In the genomic region with DNA sequence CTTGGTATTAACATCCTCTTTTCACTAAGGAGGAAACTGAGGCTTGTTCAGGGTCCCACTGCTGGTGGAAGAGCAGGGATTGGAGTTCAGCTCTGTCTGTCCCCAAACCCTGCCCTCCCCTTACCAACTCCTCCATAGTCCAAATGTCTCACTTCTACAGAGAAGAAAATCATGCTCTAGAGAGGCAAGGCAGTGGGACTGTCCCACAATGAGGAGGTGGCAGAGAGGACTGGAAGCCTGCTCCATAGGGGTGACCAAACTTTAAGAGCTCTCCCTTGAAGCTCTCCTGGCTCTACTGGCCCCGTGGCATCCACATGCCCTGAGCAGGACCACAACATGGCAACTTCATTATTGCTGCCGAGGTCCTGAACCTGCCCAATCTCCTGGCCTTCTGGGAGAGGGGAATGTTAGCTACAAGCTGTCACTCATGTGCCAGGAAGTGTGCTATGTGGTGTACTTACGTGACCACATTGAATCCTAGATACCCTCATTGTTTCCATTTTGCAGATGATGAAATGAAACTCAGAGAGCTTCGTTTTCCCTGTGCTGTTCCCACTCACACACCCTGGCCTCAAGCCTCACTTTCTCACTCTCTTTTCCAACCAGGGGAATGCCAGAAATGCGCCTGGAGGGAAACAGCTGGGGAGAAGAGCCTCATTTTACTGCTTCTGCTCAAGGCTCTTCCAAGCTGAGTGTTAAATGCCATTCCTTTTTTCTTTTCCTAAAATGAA, we compare ENCODE assay signal across 17 cellular contexts.
A peak's percentile ranks its signal among the peaks of the same experiment; 100 is the strongest.
DNase-seq lines count a peak whose midpoint lies in the region; ATAC-seq, FAIRE-seq and TF ChIP-seq lines count a peak whose summit lies in the region.
"Had no signal": no experiment of that assay in that cellular context is flagged by ENCODE, and none has a peak within 500 bp of the region (broad histone marks: within the 10 kb centered on the region; RNA-seq: fewer than 3 reads in every experiment).

No MANE protein-coding gene starts in this region.

- H3K9ac ChIP-seq in GM23248 (peak overlapping the region; percentile 53), keratinocyte (ENCODE audit: control insufficient read depth, extremely low read depth, insufficient read depth, low read length) (peak overlapping the region; percentile 44)
- H3K9ac ChIP-seq: BLaER1 treated with 17β-estradiol and CSF1 and Interleukin-3, amounts not matched to agents 10 nM and 100 nM had no signal

- ATAC-seq in mucosa of descending colon = no peak

- intact Hi-C loops in mucosa of descending colon (cut with DNase I, micrococcal nuclease) = no loop called here

- DNase-seq in AG04449 (ENCODE audit: low read depth, low spot score) (peak; percentile 44), GM23248 (peak; percentile 71), astrocyte of the hippocampus (ENCODE audit: low read depth, low spot score) (peak; percentile 48), keratinocyte (ENCODE audit: low read depth, low spot score) (peak; percentile 55), mucosa of descending colon (no peak), NCI-H1694 (lab: John Stamatoyannopoulos, UW) (no peak), T-helper 9 cell (no peak), middle frontal gyrus (ENCODE audit: extremely low spot score, low spot score) (no peak)
- DNase-seq: activated CD4-positive, CD25-positive, alpha-beta regulatory T cell treated with anti-CD3 and anti-CD28 coated beads, Interleukin-2, amount 50 U/mL, for 72 hours; cerebellar nuclear complex; GF-D8; KG1; NCI-H187; NCI-H82; stimulated activated CD8-positive, alpha-beta memory T cell treated with anti-CD3 and anti-CD28 coated beads, Interleukin-4, amount 100 ng/mL, for 48 hours had no signal

- in situ Hi-C loops in GM23248 (cut with MboI) = loop anchor here (10.0 to 25.0 kb wide), 2 partner anchors 316 to 964 kb away; no protein-coding TSS in a partner anchor

- H3K27me3 ChIP-seq in GM23248 (replicated peaks; ENCODE audit: insufficient read depth) (no peaks in the 10 kb centered on the region), keratinocyte (ENCODE audit: control insufficient read depth, extremely low read depth, insufficient read depth, low read length) (no peaks in the 10 kb centered on the region)
- H3K27me3 ChIP-seq: BLaER1 treated with 17β-estradiol and CSF1 and Interleukin-3, amounts not matched to agents 10 nM and 100 nM had no signal

- CTCF ChIA-PET in AG04449 (lab: Yijun Ruan, JAX) = interaction anchor here (0.7 to 12.6 kb wide), 6 partner anchors 7 to 320 kb away, joined by 3 to 101 read pairs (median 5); partner anchors contain the start of gene ZCCHC4

- no peaks in the 10 kb centered on the region for H3F3A ChIP-seq in GM23248 (ENCODE audit: insufficient read depth)

- H3K27ac ChIP-seq in GM23248 (peak overlapping the region; percentile 53), keratinocyte (ENCODE audit: control insufficient read depth, insufficient read depth, low read length) (peak overlapping the region; percentile 59)
- H3K27ac ChIP-seq: BLaER1 treated with 17β-estradiol and CSF1 and Interleukin-3, amounts not matched to agents 10 nM and 100 nM had no signal

- peak; percentile 81 for FAIRE-seq in keratinocyte (lab: Jason Lieb, UNC)
- FAIRE-seq: frontal cortex had no signal

- no peaks in the 10 kb centered on the region; the same call in 1 of the 2 replicates for H4K20me1 ChIP-seq in GM23248 (ENCODE audit: insufficient read depth)
- no peaks in the 10 kb centered on the region for H4K20me1 ChIP-seq in keratinocyte (ENCODE audit: control insufficient read depth, extremely low read depth, insufficient read depth, low read length)
- H4K20me1 ChIP-seq: BLaER1 treated with 17β-estradiol and CSF1 and Interleukin-3, amounts not matched to agents 10 nM and 100 nM had no signal

- dilution Hi-C loops in keratinocyte (cut with MboI; ENCODE audit: extremely low pct_ligation_motif_present, low sequenced_read_pairs) = loop anchor here (25.0 kb wide), 1 partner anchor 314 kb away; no protein-coding TSS in a partner anchor

- no peaks in the 10 kb centered on the region for H3K9me1 ChIP-seq in keratinocyte (ENCODE audit: control insufficient read depth, extremely low read depth, insufficient read depth, low read length)

- H3K9me2 ChIP-seq in GM23248 (ENCODE audit: insufficient read depth) = no peaks in the 10 kb centered on the region

- no peaks in the 10 kb centered on the region for H3K9me3 ChIP-seq in GM23248 (ENCODE audit: low read depth)
- H3K9me3 ChIP-seq in keratinocyte (ENCODE audit: control insufficient read depth, low read depth, low read length) = no peaks in the 10 kb centered on the region
- H3K9me3 ChIP-seq in mucosa of descending colon = no peaks in the 10 kb centered on the region
- H3K9me3 ChIP-seq: BLaER1 treated with 17β-estradiol and CSF1 and Interleukin-3, amounts not matched to agents 10 nM and 100 nM had no signal

- WGBS in GM23248 (ENCODE audit: low coverage in 1 of 2, low lambda C conversion rate in 2 of 2, missing lambda C conversion rate in 2 of 2), 2 experiments = 29 to 34% methylated on average over 5 of the region's 5 CpGs

- peak overlapping the region; percentile 23 for H3K4me2 ChIP-seq in GM23248 (ENCODE audit: unreplicated experiment)
- peak overlapping the region; percentile 52 for H3K4me2 ChIP-seq in keratinocyte (ENCODE audit: control insufficient read depth, extremely low read depth, insufficient read depth, low read depth, low read length)

- POLR2A ChIA-PET in AG04449 (lab: Yijun Ruan, JAX) = no interaction called here

- H2AFZ ChIP-seq in GM23248 (peak overlapping the region; percentile 56), keratinocyte (ENCODE audit: control insufficient read depth, low read length) (peak overlapping the region; percentile 79)

- no peak overlapping the region for H3K4me3 ChIP-seq in AG04449 (ENCODE audit: low read depth, low read length)
- no peak overlapping the region for H3K4me3 ChIP-seq in GM23248
- no peak overlapping the region for H3K4me3 ChIP-seq in keratinocyte (ENCODE audit: control insufficient read depth in 2 of 3, extremely low read depth in 1 of 3, insufficient read depth in 2 of 3, low read depth in 1 of 3, low read length in 3 of 3)
- H3K4me3 ChIP-seq in mucosa of descending colon = no peak overlapping the region
- H3K4me3 ChIP-seq: BLaER1 treated with 17β-estradiol and CSF1 and Interleukin-3, amounts not matched to agents 10 nM and 100 nM had no signal

- no peaks in the 10 kb centered on the region for H3K79me2 ChIP-seq in GM23248 (ENCODE audit: insufficient read depth)
- H3K79me2 ChIP-seq in keratinocyte (ENCODE audit: control insufficient read depth, insufficient read depth, low read length) = no peaks in the 10 kb centered on the region

- H3K36me3 ChIP-seq in GM23248 (ENCODE audit: low read depth) = no peaks in the 10 kb centered on the region
- no peaks in the 10 kb centered on the region for H3K36me3 ChIP-seq in keratinocyte (ENCODE audit: control insufficient read depth in 2 of 2, extremely low read depth in 1 of 2, insufficient read depth in 2 of 2, low read length in 2 of 2)
- H3K36me3 ChIP-seq in mucosa of descending colon (ENCODE audit: low read depth) = no peaks in the 10 kb centered on the region
- H3K36me3 ChIP-seq: BLaER1 treated with 17β-estradiol and CSF1 and Interleukin-3, amounts not matched to agents 10 nM and 100 nM had no signal

- TF ChIP-seq CTCF in AG04449 (IDR thresholded peaks at IDR 0.05; ENCODE audit: insufficient read depth, low read length, missing control alignments) (no peak), keratinocyte (optimal IDR thresholded peaks at IDR 0.05 in 1 of 3, IDR thresholded peaks at IDR 0.05 in 1 of 3, conservative IDR thresholded peaks at IDR 0.05 in 1 of 3; ENCODE audit: extremely low read depth in 1 of 3, insufficient read depth in 2 of 3, low read length in 3 of 3) (no peak), mucosa of descending colon (IDR thresholded peaks at IDR 0.05) (no peak)

- peaks cover 13% of the 10 kb centered on the region for H3K4me1 ChIP-seq in GM23248 (ENCODE audit: insufficient read depth)
- H3K4me1 ChIP-seq in keratinocyte (ENCODE audit: control insufficient read depth, extremely low read depth, insufficient read depth, low read length) = peaks cover 20% of the 10 kb centered on the region
- no peaks in the 10 kb centered on the region for H3K4me1 ChIP-seq in mucosa of descending colon (ENCODE audit: low read depth)

Comparison
In these comparisons a context has a peak if more than half of its experiments do, and no peak if none do; other contexts are left out.
1. DNase-seq: peak in AG04449 (single experiment), GM23248 (single experiment), astrocyte of the hippocampus (single experiment) and keratinocyte (single experiment); none in mucosa of descending colon (0 of 3), NCI-H1694 (single experiment), T-helper 9 cell (single experiment) and middle frontal gyrus (single experiment).